Comparison of ENCODE assay signal across 9 cellular contexts in genomic region chr20:45779011-45779915, GRCh38. TPM values are rescaled to one million over a fixed set of nuclear protein-coding genes. Genes with fewer than 3 reads are reported as not detected.
DNase-seq lines count a peak whose midpoint lies in the region; ATAC-seq and TF ChIP-seq lines count a peak whose summit lies in the region.
"Had no signal": no experiment of that assay in that cellular context is flagged by ENCODE, and none has a peak within 500 bp of the region (broad histone marks: within the 10 kb centered on the region; RNA-seq: fewer than 3 reads in every experiment).

No MANE protein-coding gene starts in this region.

- in situ Hi-C loops in brain microvascular endothelial cell (cut with HindIII; ENCODE audit: low pct_ligation_motif_present, low sequenced_read_pairs), result no loop called here

- intact Hi-C loops in left colon (cut with DNase I, micrococcal nuclease), result loop anchor here in 1 of 2 donors (10.0 kb wide), 1 partner anchor 344 kb away; no protein-coding TSS in a partner anchor
- intact Hi-C loops in tibial artery (cut with DNase I; ENCODE audit: low total_unique reads), result loop anchor here (10.0 kb wide), 1 partner anchor 334 kb away; no protein-coding TSS in a partner anchor

- H3K27ac ChIP-seq in brain microvascular endothelial cell (peak overlapping the region; percentile 88), tibial artery (peak overlapping the region; percentile 85 to 94), MM.1S (ENCODE audit: low read length) (no peak overlapping the region)

- no peak overlapping the region for H2AFZ ChIP-seq in MM.1S (ENCODE audit: low read length)

- no peak overlapping the region for H3K9ac ChIP-seq in MM.1S (ENCODE audit: low read length)

- no peaks in the 10 kb centered on the region for H3K79me2 ChIP-seq in MM.1S (ENCODE audit: low read length)

- no peak for TF ChIP-seq CTCF in brain microvascular endothelial cell (IDR thresholded peaks at IDR 0.05; ENCODE audit: low read depth, low read length, missing control alignments)
- no peak for TF ChIP-seq CTCF in tibial artery (IDR thresholded peaks at IDR 0.05)
- TF ChIP-seq CTCF in MM.1S (IDR thresholded peaks at IDR 0.05; ENCODE audit: low read length), result no peak

- no peaks in the 10 kb centered on the region for H3K9me2 ChIP-seq in MM.1S (replicated peaks; ENCODE audit: insufficient read depth, low read length)

- H4K20me1 ChIP-seq in MM.1S (ENCODE audit: insufficient read depth, low read length), result no peaks in the 10 kb centered on the region

- no peaks in the 10 kb centered on the region for H3K27me3 ChIP-seq in brain microvascular endothelial cell (replicated peaks)
- H3K27me3 ChIP-seq in tibial artery, result no peaks in the 10 kb centered on the region
- H3K27me3 ChIP-seq in MM.1S (replicated peaks; ENCODE audit: insufficient read depth, low read length), result no peaks in the 10 kb centered on the region

- no peak overlapping the region for H3K4me2 ChIP-seq in MM.1S (ENCODE audit: low read depth, low read length)

- H3K4me1 ChIP-seq in tibial artery (peaks cover 3 to 65% (median 47%) of the 10 kb centered on the region in 4 donors), MM.1S (ENCODE audit: low read length) (no peaks in the 10 kb centered on the region)

- H3K4me3 ChIP-seq in brain microvascular endothelial cell (ENCODE audit: low read depth, low read length) (no peak overlapping the region), tibial artery (no peak overlapping the region), MM.1S (ENCODE audit: low read length) (no peak overlapping the region)

- ATAC-seq in left colon, result peak; percentile 61

- H3K9me3 ChIP-seq in tibial artery (no peaks in the 10 kb centered on the region), MM.1S (replicated peaks; ENCODE audit: insufficient read depth, low read length) (no peaks in the 10 kb centered on the region)

- H3F3A ChIP-seq in MM.1S (ENCODE audit: insufficient read depth, low read length), result no peaks in the 10 kb centered on the region

- H3K36me3 ChIP-seq in brain microvascular endothelial cell (replicated peaks) (no peaks in the 10 kb centered on the region), tibial artery (no peaks in the 10 kb centered on the region), MM.1S (replicated peaks; ENCODE audit: insufficient read depth, low read length) (no peaks in the 10 kb centered on the region)

- DNase-seq in NOMO-1 (lab: John Stamatoyannopoulos, UW; ENCODE audit: unreplicated experiment in 2 of 2) (peak; percentile 3 to 4), NOMO-1 treated with dmso at 0.1 percent for 144 hours (lab: John Stamatoyannopoulos, UW; ENCODE audit: unreplicated experiment) (no peak), brain microvascular endothelial cell (peak; percentile 98), left colon (peak; percentile 80 to 93), tibial artery (peak; percentile 97), NK-92 (lab: John Stamatoyannopoulos, UW; ENCODE audit: unreplicated experiment) (no peak), MM.1S (no peak), activated gamma-delta T cell treated with Interleukin-2 at 50 U/mL for 16 hours (no peak)

RNA-seq across cellular contexts. Expression of gene WFDC3, which starts 12.4 kb away (rescaled TPM):
- total RNA-seq in left colon, result 1 to 10 TPM; 2.3 to 9.8 TPM

RNA-seq across cellular contexts. Expression of gene DNTTIP1, which starts 12.5 kb away (rescaled TPM):
- total RNA-seq in left colon, result 10 to 100 TPM; 50.9 to 60.5 TPM

RNA-seq across cellular contexts. Expression of gene UBE2C, which starts 33.2 kb away (rescaled TPM):
- 10 to 100 TPM in 1 of 2 donors, 1 to 10 TPM in 1; 6.8 to 22.3 TPM for total RNA-seq in left colon

RNA-seq across cellular contexts. Expression of gene TNNC2, which starts 47.8 kb away (rescaled TPM):
- 1 to 10 TPM; 3.9 to 5.1 TPM for total RNA-seq in left colon
- total RNA-seq: glomerular endothelial cell had no signal

RNA-seq across cellular contexts. Expression of gene SNX21, which starts 54.3 kb away (rescaled TPM):
- total RNA-seq in left colon, result 10 to 100 TPM; 14.4 to 15.8 TPM

Comparison
In these comparisons a context has a peak if more than half of its experiments do, and no peak if none do; other contexts are left out.
1. DNase-seq: peak in NOMO-1 (2 of 2), brain microvascular endothelial cell (single experiment), left colon (2 of 2) and tibial artery (2 of 2); none in NOMO-1 treated with dmso at 0.1 percent for 144 hours (single experiment), NK-92 (single experiment), MM.1S (single experiment) and activated gamma-delta T cell treated with Interleukin-2 at 50 U/mL for 16 hours (single experiment).